Comparison of ENCODE assay signal across 19 cellular contexts in genomic region chr13:105087941-105088340, GRCh38.
DNase-seq lines count a peak whose midpoint lies in the region; ATAC-seq and TF ChIP-seq lines count a peak whose summit lies in the region.
"Had no signal": no experiment of that assay in that cellular context is flagged by ENCODE, and none has a peak within 500 bp of the region (broad histone marks: within the 10 kb centered on the region; RNA-seq: fewer than 3 reads in every experiment).

No MANE protein-coding gene starts in this region.

- no peaks in the 10 kb centered on the region for H3K9me3 Mint-ChIP-seq in H9

- H3K9me3 ChIP-seq in H9 (ENCODE audit: control insufficient read depth, low read depth, low read length), result no peaks in the 10 kb centered on the region
- H3K9me3 ChIP-seq: MG63 had no signal

- no peaks in the 10 kb centered on the region for H3K23me2 ChIP-seq in H9 (ENCODE audit: insufficient read length, low read depth, low read length, poor library complexity, severe bottlenecking)

- peaks cover 2% of the 10 kb centered on the region; the same call in 1 of the 2 replicates for H3K4me1 ChIP-seq in H9 (ENCODE audit: insufficient read depth, low read length)

- no peak for TF ChIP-seq CTCF in H9 (conservative IDR thresholded peaks at IDR 0.05)

- no peak overlapping the region for H3K27ac Mint-ChIP-seq in H9
- H3K27ac Mint-ChIP-seq: CD4-positive, CD25-positive, alpha-beta regulatory T cell had no signal

- H3K18ac ChIP-seq in H9 (ENCODE audit: insufficient read length, low read depth, low read length), result no peak overlapping the region

- H3K36me3 Mint-ChIP-seq in H9 (ENCODE audit: insufficient read depth in 1 of 3, low read depth in 3 of 3), result no peaks in the 10 kb centered on the region
- H3K36me3 Mint-ChIP-seq: CD4-positive, CD25-positive, alpha-beta regulatory T cell had no signal

- H3K4me1 Mint-ChIP-seq in H9, result peaks cover 5 to 11% of the 10 kb centered on the region in 2 experiments
- H3K4me1 Mint-ChIP-seq: CD4-positive, CD25-positive, alpha-beta regulatory T cell had no signal

- H2BK5ac ChIP-seq in H9 (ENCODE audit: insufficient read length, low read length), result no peak overlapping the region

- no peak overlapping the region for H2AK5ac ChIP-seq in H9 (ENCODE audit: insufficient read length, low read length)

- H3K9ac ChIP-seq in H9 (ENCODE audit: extremely low read depth, insufficient read length, low read length), result no peak overlapping the region
- H3K9ac ChIP-seq: KMS-11 had no signal

- H2BK120ac ChIP-seq in H9 (ENCODE audit: low read depth, low read length, poor library complexity, severe bottlenecking), result no peak overlapping the region

- no peak overlapping the region for H2BK12ac ChIP-seq in H9 (ENCODE audit: insufficient read length, low read depth, low read length)

- H2AFZ ChIP-seq in H9 (ENCODE audit: low read length), result no peak overlapping the region

- H3K4me2 ChIP-seq in H9 (ENCODE audit: insufficient read depth, insufficient read length, low read length), result no peak overlapping the region
- H3K4me2 ChIP-seq: KMS-11 had no signal

- DNase-seq in left ventricle myocardium superior (no peak), cardiac septum (ENCODE audit: low spot score) (no peak), ecto neural progenitor cell (ENCODE audit: low spot score) (peak; percentile 46), left kidney (ENCODE audit: low read depth, low spot score) (peak; percentile 39), H9 (no peak), NCI-H2227 (lab: John Stamatoyannopoulos, UW; ENCODE audit: unreplicated experiment) (no peak), SW 1271 (lab: John Stamatoyannopoulos, UW) (no peak)
- DNase-seq: AML-193; CD4-positive, CD25-positive, alpha-beta regulatory T cell; DMS79 treated with DMSO at 0.1 percent for 48 hours; GDM1; GOT3; MG63; NCI-H1092 treated with DMSO at 0.1 percent for 48 hours; NCI-H526; NK-92 treated with Interleukin-12 subunit alpha and Interleukin-12 subunit beta, amount 100 ng/mL, for 24 hours had no signal

- no peak overlapping the region for H2BK20ac ChIP-seq in H9 (ENCODE audit: low read depth, low read length, poor library complexity, severe bottlenecking)

- no peak overlapping the region for H3K56ac ChIP-seq in H9 (ENCODE audit: insufficient read length, low read depth, low read length)

- H2BK15ac ChIP-seq in H9 (ENCODE audit: low read depth, low read length), result no peak overlapping the region

- H4K8ac ChIP-seq in H9 (replicated peaks; ENCODE audit: insufficient read length, low read depth, low read length), result no peak overlapping the region

- H3T11ph ChIP-seq in H9 (ENCODE audit: low read length), result no peak overlapping the region

- no peak overlapping the region for H4K91ac ChIP-seq in H9 (ENCODE audit: insufficient read length, low read depth, low read length)

- ATAC-seq in left ventricle myocardium superior (peak; percentile 62), HG03175 (IDR thresholded peaks at IDR 0.05; ENCODE audit: unreplicated experiment) (no peak)
- ATAC-seq: HepG2 had no signal

- no CpG with 5 or more reads among the region's 4 CpGs for WGBS in H9 (ENCODE audit: extremely low coverage, insufficient read length, low lambda C conversion rate)

- H3K27me3 ChIP-seq in H9 (ENCODE audit: insufficient read depth, low read length), result no peaks in the 10 kb centered on the region
- H3K27me3 ChIP-seq: MG63 had no signal

- H3K27me3 Mint-ChIP-seq in H9 (ENCODE audit: low read depth), result no peaks in the 10 kb centered on the region
- H3K27me3 Mint-ChIP-seq: CD4-positive, CD25-positive, alpha-beta regulatory T cell had no signal

- no peak overlapping the region for H3K4me3 Mint-ChIP-seq in H9
- H3K4me3 Mint-ChIP-seq: CD4-positive, CD25-positive, alpha-beta regulatory T cell had no signal

- H3K79me1 ChIP-seq in H9 (ENCODE audit: insufficient read depth, low read depth, low read length, poor library complexity, severe bottlenecking), result no peaks in the 10 kb centered on the region

- no peaks in the 10 kb centered on the region for H3K79me2 ChIP-seq in H9 (ENCODE audit: insufficient read depth, low read length)

- intact Hi-C loops in left ventricle myocardium superior (cut with micrococcal nuclease), result no loop called here
- intact Hi-C loops in cardiac septum (cut with DNase I), result no loop called here

- no peak overlapping the region for H3K23ac ChIP-seq in H9 (ENCODE audit: insufficient read length, low read depth, low read length)

- H3K4ac ChIP-seq in H9 (ENCODE audit: low read depth, low read length), result no peak overlapping the region

- no peaks in the 10 kb centered on the region for H4K20me1 ChIP-seq in H9 (ENCODE audit: control insufficient read depth, insufficient read depth, insufficient read length)

- no peak overlapping the region for H3K27ac ChIP-seq in H9 (ENCODE audit: insufficient read length, low read depth, low read length)
- H3K27ac ChIP-seq: KMS-11 had no signal

- H3K14ac ChIP-seq in H9 (ENCODE audit: insufficient read depth, low read length), result no peak overlapping the region

- H4K5ac ChIP-seq in H9 (ENCODE audit: insufficient read length, low read depth, low read length), result no peak overlapping the region

Comparison
In these comparisons a context has a peak if more than half of its experiments do, and no peak if none do; other contexts are left out.
1. DNase-seq: peak in ecto neural progenitor cell (single experiment) and left kidney (single experiment); none in left ventricle myocardium superior (single experiment), cardiac septum (single experiment), H9 (single experiment), NCI-H2227 (single experiment) and SW 1271 (0 of 2).